ENCODE assay signal across 9 cellular contexts in the genomic region with DNA sequence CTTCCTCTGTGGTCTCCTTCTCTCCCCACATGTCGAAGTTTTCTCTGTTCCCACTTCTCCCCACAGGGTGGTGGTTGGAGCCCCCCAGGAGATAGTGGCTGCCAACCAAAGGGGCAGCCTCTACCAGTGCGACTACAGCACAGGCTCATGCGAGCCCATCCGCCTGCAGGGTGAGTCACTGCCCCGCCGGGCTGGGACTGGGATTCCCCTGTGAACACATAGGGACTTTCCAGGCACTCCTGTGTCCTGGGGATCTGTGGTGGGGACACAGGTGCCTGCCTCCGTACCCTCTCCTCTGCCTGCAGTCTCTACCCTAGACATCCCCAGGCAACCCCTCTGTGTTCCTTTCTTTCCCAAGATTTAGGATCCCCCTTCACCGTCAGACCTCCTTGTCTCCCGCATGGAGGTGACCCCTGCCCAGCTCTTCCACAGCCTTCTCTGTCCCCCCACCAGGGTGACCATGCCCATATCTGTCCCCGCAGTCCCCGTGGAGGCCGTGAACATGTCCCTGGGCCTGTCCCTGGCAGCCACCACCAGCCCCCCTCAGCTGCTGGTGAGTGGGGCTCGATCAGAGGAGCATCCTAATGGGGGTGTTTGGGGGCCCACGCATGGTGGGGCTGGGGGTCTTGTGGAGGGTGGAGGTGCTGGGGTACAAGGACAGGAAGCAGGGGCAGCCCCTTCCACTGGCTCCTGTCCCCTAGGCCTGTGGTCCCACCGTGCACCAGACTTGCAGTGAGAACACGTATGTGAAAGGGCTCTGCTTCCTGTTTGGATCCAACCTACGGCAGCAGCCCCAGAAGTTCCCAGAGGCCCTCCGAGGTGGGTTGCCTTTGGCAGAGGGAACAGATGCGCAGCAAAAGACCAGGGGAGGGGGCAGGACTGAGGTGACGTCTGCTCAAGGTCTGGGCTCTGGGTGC. TPM values are rescaled to one million over a fixed set of nuclear protein-coding genes. Genes with fewer than 3 reads are reported as not detected.
DNase-seq lines count a peak whose midpoint lies in the region; ATAC-seq and TF ChIP-seq lines count a peak whose summit lies in the region.
"Had no signal": no experiment of that assay in that cellular context is flagged by ENCODE, and none has a peak within 500 bp of the region (broad histone marks: within the 10 kb centered on the region; RNA-seq: fewer than 3 reads in every experiment).

No MANE protein-coding gene starts in this region.

- H3K36me3 ChIP-seq in tibial artery: no peaks in the 10 kb centered on the region

- peaks cover 0 to 5% of the 10 kb centered on the region in 2 donors for H3K27me3 ChIP-seq in tibial artery

- no peaks in the 10 kb centered on the region for H3K4me1 ChIP-seq in tibial artery

- no peak overlapping the region for H3K4me3 ChIP-seq in tibial artery
- H3K4me3 ChIP-seq: SK-N-MC had no signal

- no peaks in the 10 kb centered on the region for H3K9me3 ChIP-seq in tibial artery

- ATAC-seq in GM18858 (IDR thresholded peaks at IDR 0.05; ENCODE audit: unreplicated experiment): peak; percentile 86
- peak; percentile 82 for ATAC-seq in HG02938 (IDR thresholded peaks at IDR 0.05; ENCODE audit: unreplicated experiment)
- ATAC-seq in omental fat pad (ENCODE audit: low FRiP score): peak; percentile 54

- DNase-seq in SW480 (ENCODE audit: low spot score): peak; percentile 51
- DNase-seq in activated naive CD8-positive, alpha-beta T cell treated with anti-CD3 and anti-CD28 coated beads, Interleukin-2, amount 50 U/mL, for 16 hours (ENCODE audit: low read depth, low spot score): peak; percentile 29
- no peak for DNase-seq in omental fat pad (ENCODE audit: low spot score)
- no peak for DNase-seq in tibial artery
- no peak for DNase-seq in OCI-M1 (lab: John Stamatoyannopoulos, UW)
- no peak for DNase-seq in SIG-M5 (lab: John Stamatoyannopoulos, UW)

- no peak overlapping the region for H3K27ac ChIP-seq in tibial artery
- H3K27ac ChIP-seq: SK-N-MC had no signal

- intact Hi-C loops in tibial artery (cut with DNase I; ENCODE audit: low total_unique reads): no loop called here

- no peak for TF ChIP-seq CTCF in omental fat pad (IDR thresholded peaks at IDR 0.05)
- TF ChIP-seq CTCF in tibial artery (IDR thresholded peaks at IDR 0.05): no peak

RNA-seq across cellular contexts. Expression of a gene that starts 5.8 kb away (rescaled TPM):
- 10 to 100 TPM; 23.9 to 58.4 (median 38.8) TPM for total RNA-seq in omental fat pad

RNA-seq across cellular contexts. Expression of a gene that starts 48.7 kb away (rescaled TPM):
- not detected for total RNA-seq in omental fat pad

RNA-seq across cellular contexts. Expression of a gene that starts 51.7 kb away (rescaled TPM):
- total RNA-seq in omental fat pad: under 1 TPM in 1 of 4 donors, not detected in 3; 0.28 TPM

Comparison
In these comparisons a context has a peak if more than half of its experiments do, and no peak if none do; other contexts are left out.
1. DNase-seq: peak in SW480 (single experiment) and activated naive CD8-positive, alpha-beta T cell treated with anti-CD3 and anti-CD28 coated beads, Interleukin-2, amount 50 U/mL, for 16 hours (single experiment); none in omental fat pad (single experiment), tibial artery (0 of 2), OCI-M1 (single experiment) and SIG-M5 (single experiment).
2. Peak in every context shown above with its lines, with median percentiles within 50 percentile points of each other: ATAC-seq.